Comparison of ENCODE assay signal across 36 cellular contexts in the genomic region with DNA sequence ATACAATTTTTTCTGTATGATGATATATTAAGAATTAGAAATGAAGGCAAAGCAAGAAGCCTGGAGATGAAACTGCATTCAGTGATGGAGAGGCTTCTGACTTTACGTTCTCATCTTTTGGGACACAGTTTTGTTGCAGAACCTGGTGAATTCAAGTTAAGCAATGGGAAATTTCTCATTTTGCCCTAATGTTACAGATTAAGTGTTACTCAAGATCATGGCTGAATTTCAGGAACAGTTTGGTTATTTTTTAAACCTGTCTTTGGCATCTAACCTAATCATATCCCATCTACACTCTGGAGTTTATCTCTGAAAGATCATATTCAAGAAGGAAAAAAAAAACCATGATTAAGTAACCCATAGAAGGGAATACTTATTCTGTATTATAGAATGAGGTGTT.
"Had no signal": no experiment of that assay in that cellular context is flagged by ENCODE, and none has a peak within 500 bp of the region (broad histone marks: within the 10 kb centered on the region; RNA-seq: fewer than 3 reads in every experiment).

No MANE protein-coding gene starts in this region.

- H3K27ac ChIP-seq: ascending aorta, cardiac muscle cell, VCaP had no signal

- DNase-seq: activated B cell treated with CpG ODN at 0.5 μM for 24 hours; activated CD4-positive, alpha-beta memory T cell treated with anti-CD3 and anti-CD28 coated beads, Interleukin-2, amount 10 ng/mL, durations not matched to agents 7 days and 5 days; activated CD4-positive, alpha-beta T cell treated with anti-CD3 and anti-CD28 coated beads for 36 hours; activated CD4-positive, alpha-beta T cell treated with anti-CD3 and anti-CD28 coated beads for 48 hours; activated CD4-positive, alpha-beta T cell treated with anti-CD3 and anti-CD28 coated beads, Interleukin-2, amount 10 ng/mL, durations not matched to agents 7 days and 5 days; activated CD4-positive, alpha-beta T cell treated with anti-CD3 and anti-CD28 coated beads, Interleukin-2, amount 50 U/mL, for 48 hours; activated CD4-positive, CD25-positive, alpha-beta regulatory T cell treated with anti-CD3 and anti-CD28 coated beads, Interleukin-2, amount 50 U/mL, for 72 hours; activated CD8-positive, alpha-beta memory T cell treated with anti-CD3 and anti-CD28 coated beads, Interleukin-2, amount 50 U/mL, for 4 hours; activated effector memory CD4-positive, alpha-beta T cell treated with Interleukin-2 at 50 U/mL for 16 hours; activated gamma-delta T cell; activated naive CD4-positive, alpha-beta T cell treated with anti-CD3 and anti-CD28 coated beads, Interleukin-2, amount 10 ng/mL, durations not matched to agents 7 days and 5 days; activated naive CD4-positive, alpha-beta T cell treated with Interleukin-2 at 50 U/mL for 16 hours; activated T-cell treated with anti-CD3 and anti-CD28 coated beads for 4 hours; activated T-cell treated with anti-CD3 and anti-CD28 coated beads, Interleukin-2, amount 50 U/mL, for 1 hour; activated T-cell treated with anti-CD3 and anti-CD28 coated beads, Interleukin-2, amount 50 U/mL, for 72 hours; amygdala; anterior cingulate cortex; caudate nucleus; cerebellar nuclear complex; SW 1271; T-helper 1 cell; T-helper 2 cell; T-helper 9 cell had no signal

- H3K4me3 Mint-ChIP-seq: activated B cell treated with CpG ODN at 0.5 μM for 24 hours; activated CD4-positive, alpha-beta memory T cell treated with anti-CD3 and anti-CD28 coated beads, Interleukin-2, amount 10 ng/mL, durations not matched to agents 7 days and 5 days; activated CD4-positive, alpha-beta T cell treated with anti-CD3 and anti-CD28 coated beads for 36 hours; activated CD4-positive, alpha-beta T cell treated with anti-CD3 and anti-CD28 coated beads, Interleukin-2, amount 10 ng/mL, durations not matched to agents 7 days and 5 days; activated naive CD4-positive, alpha-beta T cell treated with anti-CD3 and anti-CD28 coated beads, Interleukin-2, amount 10 ng/mL, durations not matched to agents 7 days and 5 days; activated naive CD4-positive, alpha-beta T cell treated with anti-CD3 and anti-CD28 coated beads, Interleukin-2, amount 50 U/mL, for 24 hours; activated naive CD8-positive, alpha-beta T cell; activated T-cell treated with anti-CD3 and anti-CD28 coated beads, Interleukin-2, amount 50 U/mL, for 72 hours; activated T-helper 1 cell treated with anti-CD3 and anti-CD28 coated beads, Interleukin-12 subunit alpha, Interleukin-12 subunit beta, Interleukin-2, Interleukin-4 antibody, amounts not matched to agents 30 ng/mL and 10 ng/mL and 1 ng/mL, durations not matched to agents 14 hours and 24 hours and 36 hours; brain; central memory CD8-positive, alpha-beta T cell; T-helper 1 cell treated with Interleukin-12 subunit alpha and Interleukin-12 subunit beta and Interleukin-4 antibody, amounts not matched to agents 30 μg/mL and 1 μg/mL, for 36 hours; T-helper 2 cell treated with Interferon-gamma antibody and Interleukin-4, amounts not matched to agents 5 μg/mL and 100 μg/mL, for 36 hours had no signal

- H3K4me3 ChIP-seq: ascending aorta, cardiac muscle cell had no signal

- H3K4me1 ChIP-seq: ascending aorta had no signal

- H3K27ac Mint-ChIP-seq: activated B cell treated with CpG ODN at 0.5 μM for 24 hours; activated CD4-positive, alpha-beta memory T cell treated with anti-CD3 and anti-CD28 coated beads, Interleukin-2, amount 10 ng/mL, durations not matched to agents 7 days and 5 days; activated CD4-positive, alpha-beta T cell treated with anti-CD3 and anti-CD28 coated beads for 36 hours; activated CD4-positive, alpha-beta T cell treated with anti-CD3 and anti-CD28 coated beads, Interleukin-2, amount 10 ng/mL, durations not matched to agents 7 days and 5 days; activated naive CD4-positive, alpha-beta T cell treated with anti-CD3 and anti-CD28 coated beads, Interleukin-2, amount 10 ng/mL, durations not matched to agents 7 days and 5 days; activated naive CD4-positive, alpha-beta T cell treated with anti-CD3 and anti-CD28 coated beads, Interleukin-2, amount 50 U/mL, for 24 hours; activated naive CD8-positive, alpha-beta T cell; activated T-cell treated with anti-CD3 and anti-CD28 coated beads, Interleukin-2, amount 50 U/mL, for 72 hours; activated T-helper 1 cell treated with anti-CD3 and anti-CD28 coated beads, Interleukin-12 subunit alpha, Interleukin-12 subunit beta, Interleukin-2, Interleukin-4 antibody, amounts not matched to agents 30 ng/mL and 10 ng/mL and 1 ng/mL, durations not matched to agents 14 hours and 24 hours and 36 hours; activated T-helper 2 cell treated with anti-CD3 and anti-CD28 coated beads, Interferon-gamma antibody, Interleukin-2, Interleukin-4, amounts not matched to agents 10 μg/mL and 5 μg/mL and 100 μg/mL, durations not matched to agents 14 hours and 24 hours and 36 hours; brain; T-helper 1 cell treated with Interleukin-12 subunit alpha and Interleukin-12 subunit beta and Interleukin-4 antibody, amounts not matched to agents 30 μg/mL and 1 μg/mL, for 36 hours; T-helper 2 cell treated with Interferon-gamma antibody and Interleukin-4, amounts not matched to agents 5 μg/mL and 100 μg/mL, for 36 hours had no signal

- H3K9me3 Mint-ChIP-seq: activated CD4-positive, alpha-beta memory T cell treated with anti-CD3 and anti-CD28 coated beads, Interleukin-2, amount 10 ng/mL, durations not matched to agents 7 days and 5 days; activated CD4-positive, alpha-beta T cell treated with anti-CD3 and anti-CD28 coated beads, Interleukin-2, amount 10 ng/mL, durations not matched to agents 7 days and 5 days; activated naive CD4-positive, alpha-beta T cell treated with anti-CD3 and anti-CD28 coated beads, Interleukin-2, amount 10 ng/mL, durations not matched to agents 7 days and 5 days; activated naive CD4-positive, alpha-beta T cell treated with anti-CD3 and anti-CD28 coated beads, Interleukin-2, amount 50 U/mL, for 24 hours; activated T-cell treated with anti-CD3 and anti-CD28 coated beads, Interleukin-2, amount 50 U/mL, for 72 hours; activated T-helper 1 cell treated with anti-CD3 and anti-CD28 coated beads, Interleukin-12 subunit alpha, Interleukin-12 subunit beta, Interleukin-2, Interleukin-4 antibody, amounts not matched to agents 30 ng/mL and 10 ng/mL and 1 ng/mL, durations not matched to agents 14 hours and 24 hours and 36 hours; central memory CD8-positive, alpha-beta T cell; T-helper 1 cell treated with Interleukin-12 subunit alpha and Interleukin-12 subunit beta and Interleukin-4 antibody, amounts not matched to agents 30 μg/mL and 1 μg/mL, for 36 hours; T-helper 2 cell treated with Interferon-gamma antibody and Interleukin-4, amounts not matched to agents 5 μg/mL and 100 μg/mL, for 36 hours had no signal

- FAIRE-seq: bronchial epithelial cell, TTC549 had no signal

- ATAC-seq: activated CD4-positive, alpha-beta T cell treated with anti-CD3 and anti-CD28 coated beads for 36 hours; activated T-cell treated with anti-CD3 and anti-CD28 coated beads, Interleukin-2, amount 50 U/mL, for 72 hours had no signal

- H3K9me3 ChIP-seq: ascending aorta had no signal

- H3K27me3 Mint-ChIP-seq: activated B cell treated with CpG ODN at 0.5 μM for 24 hours; activated CD4-positive, alpha-beta memory T cell treated with anti-CD3 and anti-CD28 coated beads, Interleukin-2, amount 10 ng/mL, durations not matched to agents 7 days and 5 days; activated CD4-positive, alpha-beta T cell treated with anti-CD3 and anti-CD28 coated beads for 36 hours; activated CD4-positive, alpha-beta T cell treated with anti-CD3 and anti-CD28 coated beads, Interleukin-2, amount 10 ng/mL, durations not matched to agents 7 days and 5 days; activated naive CD4-positive, alpha-beta T cell treated with anti-CD3 and anti-CD28 coated beads, Interleukin-2, amount 10 ng/mL, durations not matched to agents 7 days and 5 days; activated naive CD4-positive, alpha-beta T cell treated with anti-CD3 and anti-CD28 coated beads, Interleukin-2, amount 50 U/mL, for 24 hours; activated naive CD8-positive, alpha-beta T cell; brain; central memory CD8-positive, alpha-beta T cell had no signal

- H3K27me3 ChIP-seq: ascending aorta, cardiac muscle cell had no signal
